8 cellular contexts compared by ENCODE assay signal in the genomic region with DNA sequence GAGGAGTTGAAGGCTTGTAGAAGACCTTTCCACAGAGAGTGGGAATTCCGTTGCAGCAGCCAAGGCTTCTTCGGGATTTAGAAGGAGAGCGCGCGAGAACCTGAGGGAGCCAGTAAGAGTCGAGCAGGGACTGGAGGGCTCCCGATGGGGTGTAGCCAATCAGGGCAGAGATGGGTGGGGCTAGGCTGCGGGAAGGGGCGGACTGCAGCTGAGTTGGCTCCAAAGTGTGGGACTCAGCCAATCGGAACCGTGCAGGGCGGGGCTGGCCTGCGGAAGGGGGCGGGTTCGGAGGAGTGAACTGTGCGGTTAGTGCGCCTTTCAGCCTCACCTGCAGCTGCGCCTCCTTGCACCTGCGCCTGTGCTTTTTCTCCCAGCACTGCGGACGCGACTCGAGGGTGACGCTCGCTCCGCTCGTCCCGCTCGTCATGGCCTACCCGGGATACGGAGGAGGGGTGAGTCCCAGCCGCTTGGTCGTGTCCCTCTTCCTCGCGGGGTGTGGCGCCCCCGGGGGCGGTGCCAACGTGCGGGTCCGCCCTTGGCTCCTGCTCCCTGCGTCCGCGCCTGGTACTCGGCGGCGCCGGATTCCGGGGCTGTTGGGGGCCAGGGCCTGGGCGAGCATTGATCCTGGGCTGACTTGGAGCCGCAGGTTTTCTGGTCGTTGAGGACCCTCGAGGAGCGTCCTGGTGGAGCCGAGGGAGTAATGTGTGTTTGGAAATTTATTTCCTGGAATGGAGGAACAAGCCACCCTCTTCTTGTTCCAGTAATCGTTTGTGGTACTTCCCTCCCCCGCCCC. TPM values are rescaled to one million over a fixed set of nuclear protein-coding genes. Genes with fewer than 3 reads are reported as not detected.
DNase-seq lines count a peak whose midpoint lies in the region; ATAC-seq, FAIRE-seq and TF ChIP-seq lines count a peak whose summit lies in the region.

Gene GCA, plus strand, starts transcription at position 309 of the 793 bp plus-strand sequence. Its CDS starts 117 bp downstream, at position 426.

- peak; percentile 98 for ATAC-seq in GM19025 (IDR thresholded peaks at IDR 0.05; ENCODE audit: low read depth, unreplicated experiment)
- ATAC-seq in HG03280 (IDR thresholded peaks at IDR 0.05; ENCODE audit: unreplicated experiment): peak; percentile 99

- H3K4me3 ChIP-seq in AG09309 (ENCODE audit: control insufficient read depth, low read depth, low read length) (peak within 1 kb of the TSS; percentile 66), choroid plexus epithelial cell (ENCODE audit: low read depth, low read length) (peak within 1 kb of the TSS; percentile 89), kidney (ENCODE audit: low read length in 2 of 2) (peak within 1 kb of the TSS; percentile 92 to 96)

- FAIRE-seq in kidney (lab: Jason Lieb, UNC): peak; percentile 96

- peak within 1 kb of the TSS; percentile 79 to 80 for H3K9ac ChIP-seq in kidney (ENCODE audit: low read length in 2 of 2)

- H3K27ac ChIP-seq in kidney (ENCODE audit: low read depth in 2 of 2, low read length in 2 of 2): peak within 1 kb of the TSS; percentile 68 to 74

- DNase-seq in AG09309 (ENCODE audit: low read depth) (peak; percentile 37), NCI-H510A (lab: John Stamatoyannopoulos, UW) (peak; percentile 84), choroid plexus epithelial cell (ENCODE audit: low read depth) (peak; percentile 97), kidney (peak; percentile 99)
- DNase-seq in activated CD4-positive, alpha-beta T cell treated with anti-CD3 and anti-CD28 coated beads for 4 hours: peak; percentile 96 to 99
- peak; percentile 92 to 97 for DNase-seq in stimulated activated CD4-positive, alpha-beta T cell treated with anti-CD3 and anti-CD28 coated beads, Interleukin-15, amount 100 ng/mL, for 1 hour (ENCODE audit: low read depth in 1 of 2, low spot score in 1 of 2)

- TF ChIP-seq CTCF in AG09309 (IDR thresholded peaks at IDR 0.05; ENCODE audit: control insufficient read depth, insufficient read depth, low read depth, low read length, missing control alignments) (no peak), choroid plexus epithelial cell (conservative IDR thresholded peaks at IDR 0.05; ENCODE audit: low read depth, low read length) (no peak), kidney (IDR thresholded peaks at IDR 0.05; ENCODE audit: borderline replicate concordance, extremely low read depth, insufficient read depth) (no peak)

- no peaks in the 10 kb centered on the region for H3K36me3 ChIP-seq in kidney (ENCODE audit: control insufficient read depth in 1 of 2, insufficient read depth in 2 of 2, low read length in 2 of 2)

- H3K9me3 ChIP-seq in kidney (ENCODE audit: control insufficient read depth in 1 of 2, low read length in 2 of 2): no peaks in the 10 kb centered on the region

- intact Hi-C loops in kidney (cut with DNase I): no loop called here

- H3K4me1 ChIP-seq in kidney (ENCODE audit: control insufficient read depth in 1 of 2, insufficient read depth in 1 of 2, low read depth in 1 of 2, low read length in 2 of 2): peaks cover 0 to 6% of the 10 kb centered on the region in 2 donors

RNA-seq across cellular contexts. Expression of gene GCA, which starts in this region (rescaled TPM):
- total RNA-seq in kidney: 45.6 TPM
- polyA plus RNA-seq in kidney (ENCODE audit: insufficient read depth, low read depth, low replicate concordance): 25.3 TPM

Comparison
In these comparisons a context has a peak if more than half of its experiments do, and no peak if none do; other contexts are left out.
1. Peak in every context shown above with its lines: DNase-seq, ATAC-seq, H3K4me3 ChIP-seq and H3K27ac ChIP-seq.
2. DNase-seq: peak in every context shown above with its lines; median percentile 99 in kidney; 98 in activated CD4-positive, alpha-beta T cell treated with anti-CD3 and anti-CD28 coated beads for 4 hours; 97 in choroid plexus epithelial cell; 94 in stimulated activated CD4-positive, alpha-beta T cell treated with anti-CD3 and anti-CD28 coated beads, Interleukin-15, amount 100 ng/mL, for 1 hour; 84 in NCI-H510A; 37 in AG09309.